12 cellular contexts compared by ENCODE assay signal in genomic region chr9:107246259-107247254, GRCh38. TPM values are rescaled to one million over a fixed set of nuclear protein-coding genes. Genes with fewer than 3 reads are reported as not detected.
DNase-seq lines count a peak whose midpoint lies in the region; ATAC-seq, FAIRE-seq and TF ChIP-seq lines count a peak whose summit lies in the region.
"Had no signal": no experiment of that assay in that cellular context is flagged by ENCODE, and none has a peak within 500 bp of the region (broad histone marks: within the 10 kb centered on the region; RNA-seq: fewer than 3 reads in every experiment).

No MANE protein-coding gene starts in this region.

- H3K79me2 ChIP-seq in SK-N-SH (ENCODE audit: insufficient read depth) (no peaks in the 10 kb centered on the region), GM12878 (ENCODE audit: control insufficient read depth, insufficient read depth, low read length) (no peaks in the 10 kb centered on the region)
- H3K79me2 ChIP-seq: parathyroid adenoma had no signal

- TF ChIP-seq POLR2A in NB4 (IDR thresholded peaks at IDR 0.05; ENCODE audit: extremely low read depth, insufficient read length) (no peak), GM12878 (IDR thresholded peaks at IDR 0.05; ENCODE audit: low read depth, low read length) (no peak), suprapubic skin (IDR thresholded peaks at IDR 0.05) (no peak)

- no peaks in the 10 kb centered on the region for H3K27me3 ChIP-seq in SK-N-SH (ENCODE audit: insufficient read depth)
- H3K27me3 ChIP-seq in GM12878 (replicated peaks in 1 of 2; ENCODE audit: control insufficient read depth in 2 of 2, insufficient read depth in 2 of 2, low read length in 1 of 2), result no peaks in the 10 kb centered on the region
- no peaks in the 10 kb centered on the region for H3K27me3 ChIP-seq in suprapubic skin
- H3K27me3 ChIP-seq: dorsolateral prefrontal cortex had no signal

- intact Hi-C loops in GM12878 (cut with micrococcal nuclease; ENCODE audit: unreplicated experiment), result no loop called here

- H3K9me3 Mint-ChIP-seq in natural killer cell treated with Interleukin-12 subunit alpha and Interleukin-12 subunit beta and Interleukin-15 and Interleukin-18, amount 100 ng/mL, for 72 hours, result no peaks in the 10 kb centered on the region

- RAD21 ChIA-PET in GM12878 (lab: Charles Lee; ENCODE audit: unreplicated experiment), result interaction anchor here (0.9 to 1.0 kb wide), 4 partner anchors 14 to 108 kb away, joined by 3 to 5 read pairs (median 4); no protein-coding TSS in a partner anchor

- CTCF ChIA-PET in SK-N-SH (lab: Yijun Ruan, JAX) (no interaction called here), GM12878 (lab: Yijun Ruan, JAX) (interaction anchor here (0.7 to 1.2 kb wide), 4 partner anchors 19 to 95 kb away, joined by 3 to 5 read pairs (median 4); no protein-coding TSS in a partner anchor)

- H3K36me3 ChIP-seq in SK-N-SH (replicated peaks in 1 of 2; ENCODE audit: control insufficient read depth in 1 of 2, insufficient read depth in 2 of 2, low read length in 1 of 2) (no peaks in the 10 kb centered on the region), GM12878 (ENCODE audit: control insufficient read depth in 2 of 2, insufficient read depth in 2 of 2, low read length in 1 of 2) (no peaks in the 10 kb centered on the region), suprapubic skin (no peaks in the 10 kb centered on the region)

- FAIRE-seq in GM12878 (lab: Jason Lieb, UNC), result no peak

- H3K9me2 ChIP-seq in SK-N-SH, result no peaks in the 10 kb centered on the region

- TF ChIP-seq RAD21 in SK-N-SH (IDR thresholded peaks at IDR 0.05; ENCODE audit: low read length), result no peak; the same call in 1 of the 2 replicates
- TF ChIP-seq RAD21 in GM12878 (IDR thresholded peaks at IDR 0.05; ENCODE audit: insufficient read depth, low read depth, low read length), result no peak

- H3K4me1 Mint-ChIP-seq in natural killer cell treated with Interleukin-12 subunit alpha and Interleukin-12 subunit beta and Interleukin-15 and Interleukin-18, amount 100 ng/mL, for 72 hours (ENCODE audit: low read depth in 2 of 2), result peaks cover 14 to 18% of the 10 kb centered on the region in 2 donors

- in situ Hi-C loops in GM12878 (cut with MboI), result no loop called here

- no peak for DNase-seq in SK-N-SH
- DNase-seq in NB4 (ENCODE audit: low read depth), result peak; percentile 20
- DNase-seq in GM12878 (ENCODE audit: low read depth, low spot score), result no peak
- DNase-seq in natural killer cell treated with Interleukin-12 subunit alpha and Interleukin-12 subunit beta and Interleukin-15 and Interleukin-18, amount 100 ng/mL, for 72 hours (ENCODE audit: low spot score), result no peak
- no peak for DNase-seq in EL
- DNase-seq in suprapubic skin (ENCODE audit: low spot score in 2 of 2), result no peak
- DNase-seq: dorsolateral prefrontal cortex, NCI-H2107 had no signal

- H2AFZ ChIP-seq in SK-N-SH (ENCODE audit: low read depth) (peak overlapping the region; percentile 71; the same call in 1 of the 2 replicates), GM12878 (ENCODE audit: control insufficient read depth, low read depth, low read length) (no peak overlapping the region)
- H2AFZ ChIP-seq: parathyroid adenoma had no signal

- SMC1A ChIA-PET in GM12878 (lab: Charles Lee; ENCODE audit: uncharacterized antibody, unreplicated experiment), result interaction anchor here (0.7 to 1.4 kb wide), 3 partner anchors 14 to 71 kb away, joined by 4 to 9 read pairs (median 5); no protein-coding TSS in a partner anchor

- no peak for ATAC-seq in SK-N-SH treated with all-trans-retinoic acid at 6 μM for 48 hours
- peak; percentile 40 for ATAC-seq in GM12878
- peak; percentile 60 to 77 for ATAC-seq in natural killer cell treated with Interleukin-12 subunit alpha and Interleukin-12 subunit beta and Interleukin-15 and Interleukin-18, amount 100 ng/mL, for 72 hours
- ATAC-seq in GM21390 (IDR thresholded peaks at IDR 0.05; ENCODE audit: unreplicated experiment), result no peak

- no peaks in the 10 kb centered on the region for H3K36me3 Mint-ChIP-seq in natural killer cell treated with Interleukin-12 subunit alpha and Interleukin-12 subunit beta and Interleukin-15 and Interleukin-18, amount 100 ng/mL, for 72 hours

- H3K4me1 ChIP-seq in SK-N-SH (ENCODE audit: control insufficient read depth in 1 of 2, insufficient read depth in 2 of 2, low read depth in 1 of 2, low read length in 1 of 2), result peaks cover 4 to 31% of the 10 kb centered on the region in 2 experiments
- no peaks in the 10 kb centered on the region for H3K4me1 ChIP-seq in GM12878 (ENCODE audit: control insufficient read depth, insufficient read depth, low read length)
- peaks cover 8% of the 10 kb centered on the region for H3K4me1 ChIP-seq in suprapubic skin
- H3K4me1 ChIP-seq: parathyroid adenoma had no signal

- POLR2A ChIA-PET in SK-N-SH (lab: Yijun Ruan, JAX) (no interaction called here), GM12878 (lab: Charles Lee) (no interaction called here)

- peaks cover 4 to 6% of the 10 kb centered on the region in 2 donors for H3K27me3 Mint-ChIP-seq in natural killer cell treated with Interleukin-12 subunit alpha and Interleukin-12 subunit beta and Interleukin-15 and Interleukin-18, amount 100 ng/mL, for 72 hours

- H3K9me3 ChIP-seq in SK-N-SH (no peaks in the 10 kb centered on the region), GM12878 (replicated peaks; ENCODE audit: control insufficient read depth, insufficient read depth, low read length) (no peaks in the 10 kb centered on the region), suprapubic skin (no peaks in the 10 kb centered on the region)

- peaks cover 19% of the 10 kb centered on the region for H3F3A ChIP-seq in SK-N-SH (replicated peaks; ENCODE audit: insufficient read depth)

- TF ChIP-seq CTCF in SK-N-SH (IDR thresholded peaks at IDR 0.05) (peak; percentile 35), NB4 (IDR thresholded peaks at IDR 0.05; ENCODE audit: low read depth, low read length) (peak; percentile 15), GM12878 (IDR thresholded peaks at IDR 0.05 in 2 of 3, conservative IDR thresholded peaks at IDR 0.05 in 1 of 3; ENCODE audit: control insufficient read depth in 2 of 3, extremely low read depth in 1 of 3, insufficient read depth in 1 of 3, low read depth in 3 of 3, low read length in 3 of 3) (0 out of 6 replicates have a peak, but pooled peaks of 1 of the 3 experiments have one; percentile 6), suprapubic skin (IDR thresholded peaks at IDR 0.05) (no peak)

- H3K27ac ChIP-seq in SK-N-SH (ENCODE audit: low read depth in 2 of 2, low read length in 1 of 2) (no peak overlapping the region), GM12878 (ENCODE audit: control insufficient read depth, insufficient read depth) (no peak overlapping the region), suprapubic skin (no peak overlapping the region)
- H3K27ac ChIP-seq: dorsolateral prefrontal cortex, parathyroid adenoma had no signal

- no peak overlapping the region for H3K4me3 Mint-ChIP-seq in natural killer cell treated with Interleukin-12 subunit alpha and Interleukin-12 subunit beta and Interleukin-15 and Interleukin-18, amount 100 ng/mL, for 72 hours
- H3K4me3 Mint-ChIP-seq: T-helper 1 cell treated with Interleukin-12 subunit alpha and Interleukin-12 subunit beta and Interleukin-4 antibody, amounts not matched to agents 30 μg/mL and 1 μg/mL, for 36 hours had no signal

- no peaks in the 10 kb centered on the region for H4K20me1 ChIP-seq in SK-N-SH (ENCODE audit: insufficient read depth)
- no peaks in the 10 kb centered on the region for H4K20me1 ChIP-seq in GM12878 (ENCODE audit: control insufficient read depth, insufficient read depth)

- WGBS in SK-N-SH (ENCODE audit: low lambda C conversion rate), result 87% methylated on average over 5 of the region's 5 CpGs
- WGBS in GM12878 (ENCODE audit: insufficient coverage, insufficient replicate concordance, low lambda C conversion rate, missing lambda C conversion rate), result 47% methylated on average over 5 of the region's 5 CpGs
- 97% methylated on average over 5 of the region's 5 CpGs for WGBS in suprapubic skin

- H3K9ac ChIP-seq in SK-N-SH (no peak overlapping the region), GM12878 (ENCODE audit: control insufficient read depth, insufficient read depth, low read length) (no peak overlapping the region)
- H3K9ac ChIP-seq: parathyroid adenoma had no signal

- H3K4me2 ChIP-seq in SK-N-SH (no peak overlapping the region), GM12878 (ENCODE audit: control insufficient read depth, insufficient read depth) (no peak overlapping the region; the same call in 1 of the 2 replicates)

- TF ChIP-seq EP300 in SK-N-SH (IDR thresholded peaks at IDR 0.05; ENCODE audit: borderline replicate concordance in 1 of 2, low read depth in 1 of 2, low read length in 1 of 2) (no peak), GM12878 (IDR thresholded peaks at IDR 0.05; ENCODE audit: borderline replicate concordance in 1 of 2, control insufficient read depth in 1 of 2, low read depth in 2 of 2, low read length in 2 of 2) (no peak), suprapubic skin (IDR thresholded peaks at IDR 0.05) (no peak)

- BruUV-seq in GM12878 (replicated peaks; lab: Mats Ljungman, UMichigan), result no TSS peak

- H3K4me3 ChIP-seq in SK-N-SH (ENCODE audit: low read depth in 2 of 2, low read length in 1 of 2), result no peak overlapping the region
- H3K4me3 ChIP-seq in NB4 (ENCODE audit: low read depth, low read length), result no peak overlapping the region
- H3K4me3 ChIP-seq in GM12878, result no peak overlapping the region
- no peak overlapping the region for H3K4me3 ChIP-seq in suprapubic skin
- H3K4me3 ChIP-seq: dorsolateral prefrontal cortex had no signal

- peak overlapping the region; percentile 64 to 85 for H3K27ac Mint-ChIP-seq in natural killer cell treated with Interleukin-12 subunit alpha and Interleukin-12 subunit beta and Interleukin-15 and Interleukin-18, amount 100 ng/mL, for 72 hours
- H3K27ac Mint-ChIP-seq: T-helper 1 cell treated with Interleukin-12 subunit alpha and Interleukin-12 subunit beta and Interleukin-4 antibody, amounts not matched to agents 30 μg/mL and 1 μg/mL, for 36 hours had no signal

RNA-seq across cellular contexts. Expression of gene RAD23B, which starts 36.5 kb away (rescaled TPM):
- polyA plus RNA-seq in SK-N-SH (2012; rRNA removed), result 62.9 and 80.7 TPM in 2 replicates
- polyA plus RNA-seq in SK-N-SH (2012; cell fraction: cytosol; rRNA removed), result 83.6 and 90.2 TPM in 2 replicates
- 22.5 and 50.3 TPM in 2 replicates for polyA plus RNA-seq in SK-N-SH (2012; cell fraction: nucleus; rRNA removed)
- total RNA-seq in GM12878 (2013; cell fraction: nucleolus; rRNA removed), result 48.5 and 52.7 TPM in 2 replicates
- 36.1 and 37.4 TPM in 2 replicates for total RNA-seq in GM12878 (2014; rRNA removed)
- 98.9 and 101 TPM in 2 replicates for total RNA-seq in GM12878 (2014; rRNA removed; fragmentation: Illumina TruSeq; extraction: Trizol)
- 108 and 116 TPM in 2 replicates for total RNA-seq in GM12878 (2021)
- 38.4 TPM for polyA plus RNA-seq in GM12878 (2011; ENCODE audit: low read depth)
- 241 and 256 TPM in 2 replicates for polyA plus RNA-seq in GM12878 (2011; rRNA removed)
- 195 and 228 TPM in 2 replicates for polyA plus RNA-seq in GM12878 (2011; cell fraction: cytosol; rRNA removed)
- 62.2 and 64.1 TPM in 2 replicates for polyA plus RNA-seq in GM12878 (2011; cell fraction: nucleus; rRNA removed)
- polyA plus RNA-seq in GM12878 (2012), result 58.1 and 60.0 TPM in 2 replicates
- 143 and 150 TPM in 2 replicates for polyA plus RNA-seq in GM12878 (2014; fragmentation: Illumina TruSeq; extraction: Trizol)
- polyA plus RNA-seq in GM12878 (2014; fragmentation: Nextera tagmentation; extraction: Ambion mirVana), result 10 to 100 TPM; 24.1 to 26.4 TPM
- polyA plus RNA-seq in GM12878 (2014; rRNA removed), result 73.1 and 73.5 TPM in 2 replicates
- polyA plus RNA-seq in GM12878 (2016; fragmentation: Nextera tagmentation; extraction: Ambion mirVana), result 10 to 100 TPM; 10.3 to 10.5 TPM
- 209 and 261 TPM in 2 replicates for polyA minus RNA-seq in GM12878 (2011; rRNA and poly(A)+ RNA removed)
- 141 and 153 TPM in 2 replicates for polyA minus RNA-seq in GM12878 (2011; cell fraction: cytosol; rRNA and poly(A)+ RNA removed)
- polyA minus RNA-seq in GM12878 (2011; cell fraction: nucleus; rRNA and poly(A)+ RNA removed), result 34.8 and 64.1 TPM in 2 replicates
- total RNA-seq in natural killer cell treated with Interleukin-12 subunit alpha and Interleukin-12 subunit beta and Interleukin-15 and Interleukin-18, amount 100 ng/mL, for 72 hours, result 10 to 100 TPM; 94.7 to 94.8 TPM
- total RNA-seq in suprapubic skin, result 100 to 1,000 TPM in 1 of 4 donors, 10 to 100 TPM in 3; 62.5 to 103 (median 77.1) TPM

Comparison
In these comparisons a context has a peak if more than half of its experiments do, and no peak if none do; other contexts are left out.
1. CTCF ChIP-seq: peak in SK-N-SH (single experiment) and NB4 (single experiment); none in suprapubic skin (0 of 2).
2. ATAC-seq: peak in GM12878 (single experiment) and natural killer cell treated with Interleukin-12 subunit alpha and Interleukin-12 subunit beta and Interleukin-15 and Interleukin-18, amount 100 ng/mL, for 72 hours (2 of 2); none in SK-N-SH treated with all-trans-retinoic acid at 6 μM for 48 hours (single experiment) and GM21390 (single experiment).